Comparison of ENCODE assay signal across 8 cellular contexts in the genomic region with DNA sequence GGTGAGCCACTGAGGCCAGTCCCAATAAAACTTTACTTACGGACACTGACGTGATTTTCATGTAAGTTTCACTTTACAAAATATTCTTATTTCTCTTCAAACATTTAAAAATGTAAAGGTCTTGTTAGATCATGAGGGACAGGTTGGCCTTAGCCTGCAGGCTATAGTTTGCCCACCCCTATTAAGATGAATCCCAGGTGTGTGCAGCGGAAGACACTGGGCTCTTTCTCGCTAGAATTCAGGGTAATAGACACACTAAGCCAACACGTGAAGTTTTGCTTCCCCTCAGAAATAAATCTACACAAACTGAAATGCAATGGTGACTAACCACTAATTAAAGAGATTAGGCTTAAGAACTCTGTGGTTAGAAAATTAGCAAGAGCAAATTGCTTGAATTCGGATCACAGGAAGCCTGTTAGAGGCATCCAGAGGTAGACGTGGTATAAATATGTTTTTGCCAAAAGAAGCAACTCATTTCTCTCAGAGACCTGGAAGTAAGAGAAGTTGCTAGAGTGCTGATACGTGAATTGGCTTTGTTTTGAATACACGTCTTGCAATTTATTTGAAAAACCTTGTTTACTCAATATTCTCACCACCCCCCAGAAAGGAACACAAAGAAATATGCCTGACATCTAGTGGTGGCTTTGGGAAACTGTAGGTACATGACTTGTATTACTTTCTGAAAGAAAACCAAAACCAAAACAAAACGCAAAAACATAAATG.
DNase-seq lines count a peak whose midpoint lies in the region; ATAC-seq, FAIRE-seq and TF ChIP-seq lines count a peak whose summit lies in the region.

No MANE protein-coding gene starts in this region.

- no peaks in the 10 kb centered on the region for H3K27me3 ChIP-seq in pancreas

- intact Hi-C loops in pancreas (cut with DNase I), result loop anchor here in 2 of 3 donors (10.0 kb wide), 2 partner anchors 147 to 177 kb away; a partner anchor contains a TSS

- H3K36me3 ChIP-seq in pancreas, result no peaks in the 10 kb centered on the region

- 43 to 45% methylated on average over 10 of the region's 10 CpGs for WGBS in pancreas, 2 donors

- ATAC-seq in GM18505 (IDR thresholded peaks at IDR 0.05; ENCODE audit: unreplicated experiment) (peak; percentile 75), HG03175 (IDR thresholded peaks at IDR 0.05; ENCODE audit: unreplicated experiment) (peak; percentile 80), pancreas (peak; percentile 87 to 98 (median 96))

- peak; percentile 39 for DNase-seq in NCI-H226
- peak; percentile 38 for DNase-seq in activated CD4-positive, alpha-beta memory T cell treated with anti-CD3 and anti-CD28 coated beads, Interleukin-2, amount 10 ng/mL, durations not matched to agents 7 days and 5 days
- DNase-seq in frontal cortex (ENCODE audit: low spot score in 2 of 2), result peak in 1 of 2 donors; percentile 25
- DNase-seq in pancreas, result peak in 3 of 6 donors; percentile 24 to 32 (median 31)
- DNase-seq in islet precursor cell, result no peak

- H3K27ac Mint-ChIP-seq in activated CD4-positive, alpha-beta memory T cell treated with anti-CD3 and anti-CD28 coated beads, Interleukin-2, amount 10 ng/mL, durations not matched to agents 7 days and 5 days, result peak overlapping the region; percentile 56

- no peaks in the 10 kb centered on the region for H3K27me3 Mint-ChIP-seq in activated CD4-positive, alpha-beta memory T cell treated with anti-CD3 and anti-CD28 coated beads, Interleukin-2, amount 10 ng/mL, durations not matched to agents 7 days and 5 days

- no peak for TF ChIP-seq POLR2A in GM18505 (IDR thresholded peaks at IDR 0.05; ENCODE audit: borderline replicate concordance, extremely low read depth, insufficient read depth, insufficient read length)

- H3K9me3 ChIP-seq in pancreas, result no peaks in the 10 kb centered on the region

- H3K27ac ChIP-seq in C4-2B (no peak overlapping the region), pancreas (no peak overlapping the region)

- H3K9me3 Mint-ChIP-seq in activated CD4-positive, alpha-beta memory T cell treated with anti-CD3 and anti-CD28 coated beads, Interleukin-2, amount 10 ng/mL, durations not matched to agents 7 days and 5 days, result no peaks in the 10 kb centered on the region

- H3K4me3 ChIP-seq in pancreas, result peak overlapping the region in 2 of 4 donors; percentile 15 to 22

- peaks cover 18% of the 10 kb centered on the region for H3K4me1 Mint-ChIP-seq in activated CD4-positive, alpha-beta memory T cell treated with anti-CD3 and anti-CD28 coated beads, Interleukin-2, amount 10 ng/mL, durations not matched to agents 7 days and 5 days

- CTCF ChIA-PET in activated CD4-positive, alpha-beta memory T cell treated with anti-CD3 and anti-CD28 coated beads, Interleukin-2, amount 10 ng/mL, durations not matched to agents 7 days and 5 days (lab: Charles Lee), result interaction anchor here (0.7 kb wide), 1 partner anchor 32 kb away, joined by 3 read pairs; no protein-coding TSS in a partner anchor

- TF ChIP-seq CTCF in C4-2B (conservative IDR thresholded peaks at IDR 0.05) (peak; percentile 86), pancreas (IDR thresholded peaks at IDR 0.05) (peak; percentile 43 to 69 (median 58))

- no peak overlapping the region for H3K4me3 Mint-ChIP-seq in activated CD4-positive, alpha-beta memory T cell treated with anti-CD3 and anti-CD28 coated beads, Interleukin-2, amount 10 ng/mL, durations not matched to agents 7 days and 5 days

- POLR2A ChIA-PET in activated CD4-positive, alpha-beta memory T cell treated with anti-CD3 and anti-CD28 coated beads, Interleukin-2, amount 10 ng/mL, durations not matched to agents 7 days and 5 days (lab: Charles Lee), result interaction anchor here (0.9 to 1.2 kb wide), 3 partner anchors 160 to 248 kb away, joined by 3 to 6 read pairs (median 4); a partner anchor contains a TSS

- peaks cover 0 to 5% (median 0%) of the 10 kb centered on the region in 3 donors for H3K4me1 ChIP-seq in pancreas

- peak; percentile 17 for FAIRE-seq in frontal cortex (lab: Jason Lieb, UNC)
- FAIRE-seq in pancreas (lab: Jason Lieb, UNC), result peak; percentile 78

- no peaks in the 10 kb centered on the region for H3K36me3 Mint-ChIP-seq in activated CD4-positive, alpha-beta memory T cell treated with anti-CD3 and anti-CD28 coated beads, Interleukin-2, amount 10 ng/mL, durations not matched to agents 7 days and 5 days (ENCODE audit: low read depth)
